Comparison of ENCODE assay signal across 11 cellular contexts in genomic region chr20:44166477-44166876, GRCh38. TPM values are rescaled to one million over a fixed set of nuclear protein-coding genes. Genes with fewer than 3 reads are reported as not detected.
DNase-seq lines count a peak whose midpoint lies in the region; ATAC-seq, FAIRE-seq and TF ChIP-seq lines count a peak whose summit lies in the region.
"Had no signal": no experiment of that assay in that cellular context is flagged by ENCODE, and none has a peak within 500 bp of the region (broad histone marks: within the 10 kb centered on the region; RNA-seq: fewer than 3 reads in every experiment).

No MANE protein-coding gene starts in this region.

- H3K9ac ChIP-seq in muscle layer of colon (ENCODE audit: low read length): peak overlapping the region; percentile 4

- H3K36me3 ChIP-seq in esophagus (ENCODE audit: control insufficient read depth in 2 of 2, insufficient read depth in 2 of 2, low read length in 1 of 2) (no peaks in the 10 kb centered on the region), muscle layer of colon (ENCODE audit: insufficient read depth, low read length) (peaks cover 7% of the 10 kb centered on the region)

- TF ChIP-seq EP300 in A549 (IDR thresholded peaks at IDR 0.05): no peak

- DNase-seq in A549 (ENCODE audit: low read depth in 1 of 2, low spot score in 1 of 2) (peak; percentile 41 to 65), NB4 (ENCODE audit: low read depth) (peak; percentile 43), GM19239 (ENCODE audit: insufficient read length, low spot score) (no peak), NCI-H1694 treated with DMSO at 0.1 percent for 48 hours (lab: John Stamatoyannopoulos, UW) (no peak)
- DNase-seq in activated naive CD4-positive, alpha-beta T cell treated with Interleukin-2 at 50 U/mL for 16 hours: no peak
- DNase-seq: activated naive CD8-positive, alpha-beta T cell treated with anti-CD3 and anti-CD28 coated beads for 36 hours; AML-193; stimulated activated CD4-positive, alpha-beta T cell treated with anti-CD3 and anti-CD28 coated beads, Interleukin-4, amount 100 ng/mL, for 24 hours had no signal

- no peak for FAIRE-seq in A549 (lab: Jason Lieb, UNC)
- FAIRE-seq in GM19239 (lab: Jason Lieb, UNC): no peak

- H3K27me3 ChIP-seq in esophagus (ENCODE audit: control insufficient read depth in 1 of 2, insufficient read depth in 2 of 2, low read length in 2 of 2): no peaks in the 10 kb centered on the region
- H3K27me3 ChIP-seq in muscle layer of colon (ENCODE audit: control insufficient read depth in 1 of 2, insufficient read depth in 2 of 2, low read length in 2 of 2): no peaks in the 10 kb centered on the region

- peak overlapping the region; percentile 67 to 83 for H3K27ac ChIP-seq in A549
- peak overlapping the region; percentile 42 to 75 for H3K27ac ChIP-seq in esophagus (ENCODE audit: low read depth in 2 of 2, low read length in 1 of 2)
- H3K27ac ChIP-seq in muscle layer of colon (ENCODE audit: low read depth, low read length): peak overlapping the region; percentile 86

- no peak for TF ChIP-seq POLR2A in A549 (IDR thresholded peaks at IDR 0.05; ENCODE audit: low read length)
- no peak for TF ChIP-seq POLR2A in NB4 (IDR thresholded peaks at IDR 0.05; ENCODE audit: extremely low read depth, insufficient read length)

- peak overlapping the region; percentile 57 for H3K4me2 ChIP-seq in A549

- POLR2A ChIA-PET in A549 (lab: Yijun Ruan, JAX): interaction anchor here (0.9 to 2.7 kb wide), 2 partner anchors 21 to 709 kb away, joined by 3 to 15 read pairs; partner anchors contain the start of genes JPH2 and SRSF6

- CTCF ChIA-PET in A549 (lab: Yijun Ruan, JAX): interaction anchor here (0.6 to 8.6 kb wide), 12 partner anchors 9 to 538 kb away, joined by 3 to 72 read pairs (median 4); no protein-coding TSS in a partner anchor

- H3K9me3 ChIP-seq in A549 (no peaks in the 10 kb centered on the region), esophagus (ENCODE audit: control insufficient read depth in 2 of 2, insufficient read depth in 1 of 2, low read depth in 1 of 2, low read length in 1 of 2) (no peaks in the 10 kb centered on the region), muscle layer of colon (ENCODE audit: low read length) (no peaks in the 10 kb centered on the region)

- TF ChIP-seq CTCF in A549 (IDR thresholded peaks at IDR 0.05): no peak
- TF ChIP-seq CTCF in NB4 (IDR thresholded peaks at IDR 0.05; ENCODE audit: low read depth, low read length): no peak

- H3K4me1 ChIP-seq in A549 (peaks cover 38% of the 10 kb centered on the region), esophagus (ENCODE audit: control insufficient read depth in 2 of 2, insufficient read depth in 2 of 2, low read length in 1 of 2) (no peaks in the 10 kb centered on the region), muscle layer of colon (ENCODE audit: insufficient read depth, low read length) (peaks cover 50% of the 10 kb centered on the region)

- no peak for TF ChIP-seq RAD21 in A549 (conservative IDR thresholded peaks at IDR 0.05 in 1 of 2, IDR thresholded peaks at IDR 0.05 in 1 of 2)

- peak; percentile 75 to 79 for ATAC-seq in A549
- no peak for ATAC-seq in GM19328 (IDR thresholded peaks at IDR 0.05; ENCODE audit: unreplicated experiment)

- 40% methylated on average over 4 of the region's 4 CpGs for WGBS in A549 (ENCODE audit: missing lambda C conversion rate)
- 41 to 43% methylated on average over 4 of the region's 4 CpGs for WGBS in esophagus, 2 donors

- H3K4me3 ChIP-seq in A549 (no peak overlapping the region), NB4 (ENCODE audit: low read depth, low read length) (no peak overlapping the region), esophagus (ENCODE audit: low read depth in 1 of 2, low read length in 2 of 2) (no peak overlapping the region), muscle layer of colon (ENCODE audit: low read depth in 1 of 2, low read length in 2 of 2) (no peak overlapping the region)

TF ChIP-seq in A549, 52 proteins besides CTCF, POLR2A, EP300 and RAD21:
- TF ChIP-seq CHD4 (IDR thresholded peaks at IDR 0.05; ENCODE audit: borderline replicate concordance) (no peak), CEBPB (IDR thresholded peaks at IDR 0.05) (peak; percentile 20 to 47; a peak in 1 of 4 replicates), CHD2 (IDR thresholded peaks at IDR 0.05; ENCODE audit: low read length, partially characterized antibody) (no peak), ELK1 (IDR thresholded peaks at IDR 0.05; ENCODE audit: low read depth, low read length) (no peak), EHMT2 (IDR thresholded peaks at IDR 0.05; ENCODE audit: low read depth) (no peak)
- TF ChIP-seq, protein P1, sequence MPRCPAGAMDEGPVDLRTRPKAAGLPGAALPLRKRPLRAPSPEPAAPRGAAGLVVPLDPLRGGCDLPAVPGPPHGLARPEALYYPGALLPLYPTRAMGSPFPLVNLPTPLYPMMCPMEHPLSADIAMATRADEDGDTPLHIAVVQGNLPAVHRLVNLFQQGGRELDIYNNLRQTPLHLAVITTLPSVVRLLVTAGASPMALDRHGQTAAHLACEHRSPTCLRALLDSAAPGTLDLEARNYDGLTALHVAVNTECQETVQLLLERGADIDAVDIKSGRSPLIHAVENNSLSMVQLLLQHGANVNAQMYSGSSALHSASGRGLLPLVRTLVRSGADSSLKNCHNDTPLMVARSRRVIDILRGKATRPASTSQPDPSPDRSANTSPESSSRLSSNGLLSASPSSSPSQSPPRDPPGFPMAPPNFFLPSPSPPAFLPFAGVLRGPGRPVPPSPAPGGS (IDR thresholded peaks at IDR 0.05): 0 out of 3 replicates have a peak, but pooled peaks have one; percentile 25
TF ChIP-seq in A549: peak in this region for 2.

RNA-seq across cellular contexts. Expression of gene JPH2, which starts 20.5 kb away (rescaled TPM):
- 0.83 and 1.0 TPM in 2 replicates for polyA plus RNA-seq in A549 (2011; rRNA removed)
- polyA plus RNA-seq in A549 (2012; cell fraction: cytosol; rRNA removed): 0.79 and 1.3 TPM in 2 replicates
- polyA plus RNA-seq in A549 (2012; cell fraction: nucleus; rRNA removed): 1.4 and 1.5 TPM in 2 replicates
- polyA plus RNA-seq in A549 (2017; fragmentation: RNase III; extraction: RNeasy Plus Mini Kit Qiagen cat#74134 plus additional on column Dnase treatment): 2.6 to 3.4 TPM (median 3.3 TPM) in 3 replicates
- 1.2 and 1.8 TPM in 2 replicates for polyA minus RNA-seq in A549 (2011; rRNA and poly(A)+ RNA removed)
- 1 to 10 TPM; 4.2 to 4.9 TPM for polyA plus RNA-seq in esophagus

RNA-seq across cellular contexts. Expression of gene OSER1, which starts 44.1 kb away (rescaled TPM):
- polyA plus RNA-seq in A549 (2011; rRNA removed): 62.6 and 73.0 TPM in 2 replicates
- 32.0 and 35.8 TPM in 2 replicates for polyA plus RNA-seq in A549 (2012; cell fraction: cytosol; rRNA removed)
- 36.7 and 48.6 TPM in 2 replicates for polyA plus RNA-seq in A549 (2012; cell fraction: nucleus; rRNA removed)
- 46.7 to 50.4 TPM (median 47.5 TPM) in 3 replicates for polyA plus RNA-seq in A549 (2017; fragmentation: RNase III; extraction: RNeasy Plus Mini Kit Qiagen cat#74134 plus additional on column Dnase treatment)
- 47.4 and 47.8 TPM in 2 replicates for polyA minus RNA-seq in A549 (2011; rRNA and poly(A)+ RNA removed)
- polyA plus RNA-seq in esophagus: 10 to 100 TPM; 27.6 to 33.7 TPM

Comparison
In these comparisons a context has a peak if more than half of its experiments do, and no peak if none do; other contexts are left out.
1. DNase-seq: peak in A549 (2 of 2) and NB4 (single experiment); none in GM19239 (single experiment), activated naive CD4-positive, alpha-beta T cell treated with Interleukin-2 at 50 U/mL for 16 hours (single experiment) and NCI-H1694 treated with DMSO at 0.1 percent for 48 hours (single experiment).
2. Peak in every context shown above with its lines, with median percentiles within 50 percentile points of each other: H3K27ac ChIP-seq.